ENCODE assay signal across 1 cellular context in the genomic region with DNA sequence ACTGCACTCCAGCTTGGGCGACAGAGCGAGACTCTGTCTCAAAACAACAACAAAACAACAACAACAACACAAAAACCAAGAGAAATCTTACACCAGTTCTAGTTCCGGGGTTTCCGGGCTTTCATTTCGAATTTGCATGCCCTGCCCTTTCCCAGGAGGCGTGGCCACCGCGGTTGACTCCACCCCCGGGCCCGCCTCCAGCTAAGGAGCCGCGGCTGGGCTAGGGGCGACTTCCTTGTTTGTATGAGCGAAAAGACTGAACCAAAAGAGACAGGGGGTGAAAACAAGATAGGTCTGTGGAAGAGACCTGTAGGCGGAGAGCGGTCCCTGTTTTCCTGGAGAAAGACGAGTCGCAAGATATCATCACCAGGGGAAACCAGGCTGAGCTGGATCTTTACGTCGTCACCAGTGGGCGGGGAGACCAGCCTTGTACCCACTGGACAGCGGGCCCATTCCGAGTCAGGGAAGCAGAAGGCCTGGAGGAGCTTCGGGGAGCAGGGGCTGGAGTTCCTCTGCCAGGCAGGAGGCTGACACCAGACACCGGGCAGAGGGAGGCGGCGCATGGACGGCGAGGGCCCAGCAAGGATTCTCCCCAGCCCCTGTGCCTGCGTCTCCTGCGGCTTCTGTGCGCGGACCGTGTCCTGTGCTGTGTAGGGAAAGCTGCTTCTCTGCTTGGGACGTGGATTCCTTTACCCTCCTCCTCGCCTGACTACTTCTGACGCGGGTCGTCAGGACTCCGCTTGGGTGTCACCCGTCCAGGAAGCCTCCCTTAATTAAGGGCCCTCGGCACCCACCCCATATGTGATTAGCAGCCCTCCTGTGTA.
TF ChIP-seq lines count a peak whose summit lies in the region.

No MANE protein-coding gene starts in this region.

TF ChIP-seq in HepG2, 621 proteins besides CTCF, POLR2A, EP300 and RAD21 (continued from another document and continues in another):
- TF ChIP-seq CSRNP1 (CRISPR knock-in tag; IDR thresholded peaks at IDR 0.05) (peak; percentile 83; the same call in 1 of the 2 replicates), NFATC3 (CRISPR knock-in tag; IDR thresholded peaks at IDR 0.05) (no peak), POLR2AphosphoS5 (IDR thresholded peaks at IDR 0.05; ENCODE audit: low read depth, low read length) (peak; percentile 89), ZNF562 (CRISPR knock-in tag; IDR thresholded peaks at IDR 0.05; ENCODE audit: borderline replicate concordance) (no peak), IKZF1 (IDR thresholded peaks at IDR 0.05) (no peak), ZNF256 (CRISPR knock-in tag; conservative IDR thresholded peaks at IDR 0.05) (no peak), ZNF143 (CRISPR knock-in tag; IDR thresholded peaks at IDR 0.05) (no peak), ZNF615 (CRISPR knock-in tag; IDR thresholded peaks at IDR 0.05; ENCODE audit: borderline replicate concordance) (no peak), ZBTB21 (CRISPR knock-in tag; IDR thresholded peaks at IDR 0.05) (peak; percentile 24; the same call in 1 of the 2 replicates), ZNF282 (IDR thresholded peaks at IDR 0.05; ENCODE audit: partially characterized antibody) (no peak), ZNF496 (CRISPR knock-in tag; IDR thresholded peaks at IDR 0.05; ENCODE audit: insufficient replicate concordance) (no peak), NAIF1 (CRISPR knock-in tag; IDR thresholded peaks at IDR 0.05; ENCODE audit: borderline replicate concordance) (no peak), ZSCAN29 (CRISPR knock-in tag; conservative IDR thresholded peaks at IDR 0.05) (no peak; the same call in 1 of the 2 replicates), ZNF101 (CRISPR knock-in tag; IDR thresholded peaks at IDR 0.05; ENCODE audit: borderline replicate concordance, low read depth) (no peak), ZFP36L2 (CRISPR knock-in tag; IDR thresholded peaks at IDR 0.05) (no peak), ZNF781 (CRISPR knock-in tag; IDR thresholded peaks at IDR 0.05; ENCODE audit: borderline replicate concordance, not compliant biosample characterization) (no peak), ZBTB40 (IDR thresholded peaks at IDR 0.05) (no peak), ZBTB40 (CRISPR knock-in tag; IDR thresholded peaks at IDR 0.05) (no peak), FOXC1 (CRISPR knock-in tag; IDR thresholded peaks at IDR 0.05; ENCODE audit: borderline replicate concordance) (no peak; the same call in 1 of the 2 replicates), ZNF546 (CRISPR knock-in tag; conservative IDR thresholded peaks at IDR 0.05) (no peak; the same call in 1 of the 2 replicates), WIZ (CRISPR knock-in tag; IDR thresholded peaks at IDR 0.05) (no peak), ZNF274 (CRISPR knock-in tag; IDR thresholded peaks at IDR 0.05) (peak; percentile 57), ZNF841 (CRISPR knock-in tag; IDR thresholded peaks at IDR 0.05; ENCODE audit: borderline replicate concordance) (no peak), KDM2A (CRISPR knock-in tag; IDR thresholded peaks at IDR 0.05; ENCODE audit: borderline replicate concordance, low read depth) (0 out of 2 replicates have a peak, but pooled peaks have one; percentile 38), ZNF883 (CRISPR knock-in tag; IDR thresholded peaks at IDR 0.05; ENCODE audit: not compliant biosample characterization) (no peak), ZNF879 (CRISPR knock-in tag; IDR thresholded peaks at IDR 0.05) (0 out of 2 replicates have a peak, but pooled peaks have one; percentile 50), RXRA (CRISPR knock-in tag; IDR thresholded peaks at IDR 0.05) (no peak), EZH2 (conservative IDR thresholded peaks at IDR 0.05; ENCODE audit: low read depth, low read length) (no peak), NFRKB (IDR thresholded peaks at IDR 0.05) (no peak)
- TF ChIP-seq, protein P1, sequence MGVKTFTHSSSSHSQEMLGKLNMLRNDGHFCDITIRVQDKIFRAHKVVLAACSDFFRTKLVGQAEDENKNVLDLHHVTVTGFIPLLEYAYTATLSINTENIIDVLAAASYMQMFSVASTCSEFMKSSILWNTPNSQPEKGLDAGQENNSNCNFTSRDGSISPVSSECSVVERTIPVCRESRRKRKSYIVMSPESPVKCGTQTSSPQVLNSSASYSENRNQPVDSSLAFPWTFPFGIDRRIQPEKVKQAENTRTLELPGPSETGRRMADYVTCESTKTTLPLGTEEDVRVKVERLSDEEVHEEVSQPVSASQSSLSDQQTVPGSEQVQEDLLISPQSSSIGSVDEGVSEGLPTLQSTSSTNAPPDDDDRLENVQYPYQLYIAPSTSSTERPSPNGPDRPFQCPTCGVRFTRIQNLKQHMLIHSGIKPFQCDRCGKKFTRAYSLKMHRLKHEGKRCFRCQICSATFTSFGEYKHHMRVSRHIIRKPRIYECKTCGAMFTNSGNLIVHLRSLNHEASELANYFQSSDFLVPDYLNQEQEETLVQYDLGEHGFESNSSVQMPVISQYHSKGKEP (CRISPR knock-in tag; IDR thresholded peaks at IDR 0.05) = no peak
- TF ChIP-seq, protein P2, sequence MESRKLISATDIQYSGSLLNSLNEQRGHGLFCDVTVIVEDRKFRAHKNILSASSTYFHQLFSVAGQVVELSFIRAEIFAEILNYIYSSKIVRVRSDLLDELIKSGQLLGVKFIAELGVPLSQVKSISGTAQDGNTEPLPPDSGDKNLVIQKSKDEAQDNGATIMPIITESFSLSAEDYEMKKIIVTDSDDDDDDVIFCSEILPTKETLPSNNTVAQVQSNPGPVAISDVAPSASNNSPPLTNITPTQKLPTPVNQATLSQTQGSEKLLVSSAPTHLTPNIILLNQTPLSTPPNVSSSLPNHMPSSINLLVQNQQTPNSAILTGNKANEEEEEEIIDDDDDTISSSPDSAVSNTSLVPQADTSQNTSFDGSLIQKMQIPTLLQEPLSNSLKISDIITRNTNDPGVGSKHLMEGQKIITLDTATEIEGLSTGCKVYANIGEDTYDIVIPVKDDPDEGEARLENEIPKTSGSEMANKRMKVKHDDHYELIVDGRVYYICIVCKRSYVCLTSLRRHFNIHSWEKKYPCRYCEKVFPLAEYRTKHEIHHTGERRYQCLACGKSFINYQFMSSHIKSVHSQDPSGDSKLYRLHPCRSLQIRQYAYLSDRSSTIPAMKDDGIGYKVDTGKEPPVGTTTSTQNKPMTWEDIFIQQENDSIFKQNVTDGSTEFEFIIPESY (CRISPR knock-in tag; IDR thresholded peaks at IDR 0.05) = no peak; the same call in 1 of the 2 replicates
- TF ChIP-seq, protein P3, sequence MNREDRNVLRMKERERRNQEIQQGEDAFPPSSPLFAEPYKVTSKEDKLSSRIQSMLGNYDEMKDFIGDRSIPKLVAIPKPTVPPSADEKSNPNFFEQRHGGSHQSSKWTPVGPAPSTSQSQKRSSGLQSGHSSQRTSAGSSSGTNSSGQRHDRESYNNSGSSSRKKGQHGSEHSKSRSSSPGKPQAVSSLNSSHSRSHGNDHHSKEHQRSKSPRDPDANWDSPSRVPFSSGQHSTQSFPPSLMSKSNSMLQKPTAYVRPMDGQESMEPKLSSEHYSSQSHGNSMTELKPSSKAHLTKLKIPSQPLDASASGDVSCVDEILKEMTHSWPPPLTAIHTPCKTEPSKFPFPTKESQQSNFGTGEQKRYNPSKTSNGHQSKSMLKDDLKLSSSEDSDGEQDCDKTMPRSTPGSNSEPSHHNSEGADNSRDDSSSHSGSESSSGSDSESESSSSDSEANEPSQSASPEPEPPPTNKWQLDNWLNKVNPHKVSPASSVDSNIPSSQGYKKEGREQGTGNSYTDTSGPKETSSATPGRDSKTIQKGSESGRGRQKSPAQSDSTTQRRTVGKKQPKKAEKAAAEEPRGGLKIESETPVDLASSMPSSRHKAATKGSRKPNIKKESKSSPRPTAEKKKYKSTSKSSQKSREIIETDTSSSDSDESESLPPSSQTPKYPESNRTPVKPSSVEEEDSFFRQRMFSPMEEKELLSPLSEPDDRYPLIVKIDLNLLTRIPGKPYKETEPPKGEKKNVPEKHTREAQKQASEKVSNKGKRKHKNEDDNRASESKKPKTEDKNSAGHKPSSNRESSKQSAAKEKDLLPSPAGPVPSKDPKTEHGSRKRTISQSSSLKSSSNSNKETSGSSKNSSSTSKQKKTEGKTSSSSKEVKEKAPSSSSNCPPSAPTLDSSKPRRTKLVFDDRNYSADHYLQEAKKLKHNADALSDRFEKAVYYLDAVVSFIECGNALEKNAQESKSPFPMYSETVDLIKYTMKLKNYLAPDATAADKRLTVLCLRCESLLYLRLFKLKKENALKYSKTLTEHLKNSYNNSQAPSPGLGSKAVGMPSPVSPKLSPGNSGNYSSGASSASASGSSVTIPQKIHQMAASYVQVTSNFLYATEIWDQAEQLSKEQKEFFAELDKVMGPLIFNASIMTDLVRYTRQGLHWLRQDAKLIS (CRISPR knock-in tag; IDR thresholded peaks at IDR 0.05) = no peak
- TF ChIP-seq, protein P4, sequence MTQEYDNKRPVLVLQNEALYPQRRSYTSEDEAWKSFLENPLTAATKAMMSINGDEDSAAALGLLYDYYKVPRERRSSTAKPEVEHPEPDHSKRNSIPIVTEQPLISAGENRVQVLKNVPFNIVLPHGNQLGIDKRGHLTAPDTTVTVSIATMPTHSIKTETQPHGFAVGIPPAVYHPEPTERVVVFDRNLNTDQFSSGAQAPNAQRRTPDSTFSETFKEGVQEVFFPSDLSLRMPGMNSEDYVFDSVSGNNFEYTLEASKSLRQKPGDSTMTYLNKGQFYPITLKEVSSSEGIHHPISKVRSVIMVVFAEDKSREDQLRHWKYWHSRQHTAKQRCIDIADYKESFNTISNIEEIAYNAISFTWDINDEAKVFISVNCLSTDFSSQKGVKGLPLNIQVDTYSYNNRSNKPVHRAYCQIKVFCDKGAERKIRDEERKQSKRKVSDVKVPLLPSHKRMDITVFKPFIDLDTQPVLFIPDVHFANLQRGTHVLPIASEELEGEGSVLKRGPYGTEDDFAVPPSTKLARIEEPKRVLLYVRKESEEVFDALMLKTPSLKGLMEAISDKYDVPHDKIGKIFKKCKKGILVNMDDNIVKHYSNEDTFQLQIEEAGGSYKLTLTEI (CRISPR knock-in tag; conservative IDR thresholded peaks at IDR 0.05) = no peak
- TF ChIP-seq, protein P5, sequence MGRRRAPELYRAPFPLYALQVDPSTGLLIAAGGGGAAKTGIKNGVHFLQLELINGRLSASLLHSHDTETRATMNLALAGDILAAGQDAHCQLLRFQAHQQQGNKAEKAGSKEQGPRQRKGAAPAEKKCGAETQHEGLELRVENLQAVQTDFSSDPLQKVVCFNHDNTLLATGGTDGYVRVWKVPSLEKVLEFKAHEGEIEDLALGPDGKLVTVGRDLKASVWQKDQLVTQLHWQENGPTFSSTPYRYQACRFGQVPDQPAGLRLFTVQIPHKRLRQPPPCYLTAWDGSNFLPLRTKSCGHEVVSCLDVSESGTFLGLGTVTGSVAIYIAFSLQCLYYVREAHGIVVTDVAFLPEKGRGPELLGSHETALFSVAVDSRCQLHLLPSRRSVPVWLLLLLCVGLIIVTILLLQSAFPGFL (CRISPR knock-in tag; IDR thresholded peaks at IDR 0.05) = no peak
